Comparison of ENCODE assay signal across 8 cellular contexts in genomic region chr3:32401141-32401540, GRCh38. TPM values are rescaled to one million over a fixed set of nuclear protein-coding genes. Genes with fewer than 3 reads are reported as not detected.
DNase-seq lines count a peak whose midpoint lies in the region; ATAC-seq, FAIRE-seq and TF ChIP-seq lines count a peak whose summit lies in the region.

No MANE protein-coding gene starts in this region.

- TF ChIP-seq EP300 in transverse colon (IDR thresholded peaks at IDR 0.05; ENCODE audit: low read depth), result no peak

- no peak for TF ChIP-seq RAD21 in liver (IDR thresholded peaks at IDR 0.05)

- H3K9me3 ChIP-seq in BE2C (no peaks in the 10 kb centered on the region), astrocyte (ENCODE audit: insufficient read depth, low read depth, low read length) (no peaks in the 10 kb centered on the region), liver (ENCODE audit: control insufficient read depth in 4 of 4, low read length in 3 of 4) (no peaks in the 10 kb centered on the region), transverse colon (no peaks in the 10 kb centered on the region)

- H3K9me3 Mint-ChIP-seq in astrocyte (ENCODE audit: unreplicated experiment), result no peaks in the 10 kb centered on the region

- H3K27ac Mint-ChIP-seq in astrocyte (ENCODE audit: unreplicated experiment), result peak overlapping the region; percentile 75

- TF ChIP-seq CTCF in BE2C (IDR thresholded peaks at IDR 0.05; ENCODE audit: low read depth, low read length) (no peak), astrocyte (IDR thresholded peaks at IDR 0.05; ENCODE audit: insufficient read depth, low read depth, low read length) (no peak), liver (IDR thresholded peaks at IDR 0.05; ENCODE audit: low read depth, low read length, missing input control) (no peak), transverse colon (IDR thresholded peaks at IDR 0.05) (no peak)

- in situ Hi-C loops in transverse colon (cut with MboI; ENCODE audit: low pct_ligation_motif_present in 1 of 4, low pct_unique_long_range_greater_than_20kb in 1 of 4, low sequenced_read_pairs in 3 of 4), result no loop called here

- peak overlapping the region; percentile 90 for H3K4me2 ChIP-seq in astrocyte (ENCODE audit: low read length)

- H3K27me3 ChIP-seq in BE2C (no peaks in the 10 kb centered on the region), astrocyte (ENCODE audit: insufficient read depth, low read length) (no peaks in the 10 kb centered on the region), liver (ENCODE audit: control insufficient read depth in 4 of 4, insufficient read depth in 4 of 4, low read length in 3 of 4) (no peaks in the 10 kb centered on the region), transverse colon (no peaks in the 10 kb centered on the region)

- no peaks in the 10 kb centered on the region for H3K4me1 ChIP-seq in BE2C
- H3K4me1 ChIP-seq in astrocyte (ENCODE audit: insufficient read depth, low read length), result peaks cover 9% of the 10 kb centered on the region
- peaks cover 0 to 10% (median 6%) of the 10 kb centered on the region in 4 donors for H3K4me1 ChIP-seq in liver (ENCODE audit: control insufficient read depth in 4 of 4, insufficient read depth in 4 of 4, low read length in 3 of 4)
- H3K4me1 ChIP-seq in transverse colon, result peaks cover 9 to 26% (median 17%) of the 10 kb centered on the region in 4 donors

- peak overlapping the region; percentile 74 for H3K9ac ChIP-seq in astrocyte (ENCODE audit: low read length)
- H3K9ac ChIP-seq in liver (ENCODE audit: low read depth in 1 of 2, low read length in 2 of 2), result peak overlapping the region in 1 of 2 donors; percentile 73

- DNase-seq in BE2C (no peak), astrocyte (ENCODE audit: low read depth) (no peak), transverse colon (no peak), NCI-H1092 (lab: John Stamatoyannopoulos, UW) (no peak), posterior cingulate gyrus (no peak)

- FAIRE-seq in astrocyte (lab: Jason Lieb, UNC), result no peak

- peak; percentile 13 for ATAC-seq in HG02938 (IDR thresholded peaks at IDR 0.05; ENCODE audit: unreplicated experiment)
- no peak for ATAC-seq in HG02973 (IDR thresholded peaks at IDR 0.05; ENCODE audit: unreplicated experiment)

- WGBS in liver, result 10% methylated on average over 12 of the region's 12 CpGs
- 13 to 33% methylated on average over 3 to 12 of the region's 12 CpGs for WGBS in transverse colon (ENCODE audit: low coverage in 1 of 2), 2 donors

- no peak for TF ChIP-seq POLR2A in transverse colon (IDR thresholded peaks at IDR 0.05)

- intact Hi-C loops in transverse colon (cut with DNase I; ENCODE audit: low total_unique reads) (no loop called here), posterior cingulate gyrus (cut with DNase I) (no loop called here)

- no peaks in the 10 kb centered on the region for H3K36me3 Mint-ChIP-seq in astrocyte (ENCODE audit: low read depth, unreplicated experiment)

- peaks cover 46% of the 10 kb centered on the region for H3K79me2 ChIP-seq in astrocyte (ENCODE audit: insufficient read depth, low read length)

- H3K27ac ChIP-seq in astrocyte (ENCODE audit: low read depth, low read length), result peak overlapping the region; percentile 69
- H3K27ac ChIP-seq in liver (ENCODE audit: low read depth in 1 of 2, low read length in 2 of 2), result peak overlapping the region; percentile 91
- H3K27ac ChIP-seq in transverse colon, result peak overlapping the region; percentile 85 to 88 (median 87)

- H3K4me3 ChIP-seq in BE2C (ENCODE audit: low read depth, low read length) (peak overlapping the region; percentile 47), astrocyte (ENCODE audit: insufficient read depth, low read depth, low read length) (peak overlapping the region; percentile 50), liver (ENCODE audit: low read depth in 1 of 3, low read length in 3 of 3) (peak overlapping the region in 2 of 3 donors; percentile 64 to 74), transverse colon (peak overlapping the region; percentile 28 to 57 (median 40))

- peak overlapping the region; percentile 77 for H2AFZ ChIP-seq in astrocyte (ENCODE audit: low read depth, low read length)

- peaks cover 4% of the 10 kb centered on the region for H4K20me1 ChIP-seq in astrocyte (ENCODE audit: insufficient read depth, low read length)

- no peaks in the 10 kb centered on the region for H3K27me3 Mint-ChIP-seq in astrocyte (ENCODE audit: low read depth, unreplicated experiment)

- H3K36me3 ChIP-seq in BE2C (no peaks in the 10 kb centered on the region), astrocyte (ENCODE audit: insufficient read depth, low read length) (no peaks in the 10 kb centered on the region), liver (ENCODE audit: control insufficient read depth in 4 of 4, insufficient read depth in 3 of 4, low read depth in 1 of 4, low read length in 3 of 4) (no peaks in the 10 kb centered on the region), transverse colon (no peaks in the 10 kb centered on the region)

- no peak overlapping the region for H3K4me3 Mint-ChIP-seq in astrocyte (ENCODE audit: unreplicated experiment)

- peaks cover 8% of the 10 kb centered on the region for H3K4me1 Mint-ChIP-seq in astrocyte (ENCODE audit: low read depth, unreplicated experiment)

TF ChIP-seq in liver, 16 proteins besides CTCF, POLR2A, EP300 and RAD21:
- TF ChIP-seq TAF1 (conservative IDR thresholded peaks at IDR 0.05) (no peak), MAX (IDR thresholded peaks at IDR 0.05) (peak; percentile 10), REST (IDR thresholded peaks at IDR 0.05) (no peak), SP1 (IDR thresholded peaks at IDR 0.05) (no peak), FOXA1 (IDR thresholded peaks at IDR 0.05) (no peak)

RNA-seq across cellular contexts. Expression of gene CMTM7, which starts 9.5 kb away (rescaled TPM):
- 15.5 TPM for polyA plus RNA-seq in BE2C (2012; ENCODE audit: insufficient read depth, insufficient read length, low read depth)
- total RNA-seq in astrocyte, result 19.7 and 23.9 TPM in 2 replicates
- 1 to 10 TPM; 3.6 to 4.3 TPM for total RNA-seq in liver
- polyA plus RNA-seq in liver, result 10 to 100 TPM in 1 of 2 donors, 1 to 10 TPM in 1; 4.0 to 20.3 TPM
- 10 to 100 TPM in 2 of 4 donors, 1 to 10 TPM in 2; 3.4 to 16.0 (median 7.1) TPM for total RNA-seq in transverse colon
